17 cellular contexts compared by ENCODE assay signal in the genomic region with DNA sequence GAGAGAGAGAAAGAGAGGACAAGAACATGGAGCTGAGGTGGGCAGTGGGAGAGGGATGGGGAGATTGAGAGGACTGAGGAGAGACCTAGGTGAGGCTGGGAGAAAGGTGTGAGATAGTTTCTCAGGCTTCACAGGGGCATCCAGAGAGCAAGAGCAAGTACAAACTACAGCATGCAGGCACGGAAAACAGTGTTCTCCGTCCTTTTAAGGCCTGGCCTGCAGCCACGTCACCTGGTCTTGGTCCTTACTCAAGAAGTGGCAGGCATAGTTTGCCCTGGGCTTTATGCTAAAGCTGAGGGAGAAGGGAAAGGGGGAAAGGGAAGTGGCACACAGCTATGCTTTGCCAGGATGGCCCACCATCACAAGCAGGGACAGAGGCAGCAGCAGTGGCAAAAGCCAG.
DNase-seq lines count a peak whose midpoint lies in the region; ATAC-seq and TF ChIP-seq lines count a peak whose summit lies in the region.
"Had no signal": no experiment of that assay in that cellular context is flagged by ENCODE, and none has a peak within 500 bp of the region (broad histone marks: within the 10 kb centered on the region; RNA-seq: fewer than 3 reads in every experiment).

No MANE protein-coding gene starts in this region.

- H3K27me3 Mint-ChIP-seq in MCF 10A (ENCODE audit: insufficient read depth, unreplicated experiment): no peaks in the 10 kb centered on the region
- no peaks in the 10 kb centered on the region for H3K27me3 Mint-ChIP-seq in activated CD4-positive, alpha-beta memory T cell treated with anti-CD3 and anti-CD28 coated beads, Interleukin-2, amount 10 ng/mL, durations not matched to agents 7 days and 5 days
- no peaks in the 10 kb centered on the region for H3K27me3 Mint-ChIP-seq in progenitor cell of endocrine pancreas
- H3K27me3 Mint-ChIP-seq: activated T-cell treated with anti-CD3 and anti-CD28 coated beads, Interleukin-2, amount 50 U/mL, for 24 hours; IgD-negative memory B cell; naive thymus-derived CD4-positive, alpha-beta T cell had no signal

- H3K4me3 Mint-ChIP-seq in MCF 10A (ENCODE audit: unreplicated experiment) (no peak overlapping the region), progenitor cell of endocrine pancreas (ENCODE audit: low read depth) (no peak overlapping the region)
- no peak overlapping the region for H3K4me3 Mint-ChIP-seq in activated CD4-positive, alpha-beta memory T cell treated with anti-CD3 and anti-CD28 coated beads, Interleukin-2, amount 10 ng/mL, durations not matched to agents 7 days and 5 days
- H3K4me3 Mint-ChIP-seq: activated T-cell treated with anti-CD3 and anti-CD28 coated beads, Interleukin-2, amount 50 U/mL, for 24 hours; IgD-negative memory B cell; naive thymus-derived CD4-positive, alpha-beta T cell had no signal

- H3K36me3 ChIP-seq in breast epithelium: no peaks in the 10 kb centered on the region
- peaks cover 0 to 4% (median 0%) of the 10 kb centered on the region in 3 donors for H3K36me3 ChIP-seq in esophagus squamous epithelium
- no peaks in the 10 kb centered on the region for H3K36me3 ChIP-seq in psoas muscle (ENCODE audit: insufficient read depth in 1 of 2, low read depth in 1 of 2)
- H3K36me3 ChIP-seq in uterus: no peaks in the 10 kb centered on the region
- H3K36me3 ChIP-seq: lower lobe of right lung, upper lobe of left lung had no signal

- intact Hi-C loops in breast epithelium (cut with DNase I; ENCODE audit: low total_unique reads): no loop called here
- intact Hi-C loops in MCF 10A (cut with micrococcal nuclease): no loop called here
- intact Hi-C loops in esophagus squamous epithelium (cut with DNase I): loop anchor here (10.0 kb wide), 1 partner anchor 308 kb away; no protein-coding TSS in a partner anchor
- intact Hi-C loops in psoas muscle (cut with DNase I): loop anchor here in 1 of 2 donors (10.0 kb wide), 1 partner anchor 62 kb away; the partner anchor contains the start of gene SIL1
- intact Hi-C loops in uterus (cut with DNase I; ENCODE audit: low total_unique reads): no loop called here

- CTCF ChIA-PET in MCF 10A (lab: Yijun Ruan, JAX): interaction anchor here (0.6 kb wide), 1 partner anchor 491 kb away, joined by 4 read pairs; no protein-coding TSS in a partner anchor
- CTCF ChIA-PET in activated CD4-positive, alpha-beta memory T cell treated with anti-CD3 and anti-CD28 coated beads, Interleukin-2, amount 10 ng/mL, durations not matched to agents 7 days and 5 days (lab: Charles Lee): no interaction called here

- peaks cover 0 to 9% of the 10 kb centered on the region in 2 donors for H3K4me1 ChIP-seq in breast epithelium
- H3K4me1 ChIP-seq in esophagus squamous epithelium: peaks cover 0 to 43% (median 15%) of the 10 kb centered on the region in 3 donors
- peaks cover 34% of the 10 kb centered on the region for H3K4me1 ChIP-seq in psoas muscle
- H3K4me1 ChIP-seq in uterus: peaks cover 7 to 11% of the 10 kb centered on the region in 2 donors
- H3K4me1 ChIP-seq: foreskin keratinocyte had no signal

- 69 to 73% methylated on average over 3 of the region's 3 CpGs for WGBS in esophagus squamous epithelium, 2 donors
- WGBS in psoas muscle, 3 donors: 23 to 51% (median 24%) methylated on average over 3 of the region's 3 CpGs

- H3K9me3 ChIP-seq in breast epithelium (no peaks in the 10 kb centered on the region), esophagus squamous epithelium (no peaks in the 10 kb centered on the region), psoas muscle (no peaks in the 10 kb centered on the region), uterus (no peaks in the 10 kb centered on the region)
- H3K9me3 ChIP-seq: lower lobe of right lung, upper lobe of left lung had no signal

- H3K4me1 Mint-ChIP-seq in MCF 10A (ENCODE audit: insufficient read depth, unreplicated experiment) (peaks cover under 1% of the 10 kb centered on the region), progenitor cell of endocrine pancreas (ENCODE audit: low read depth) (peaks cover 22% of the 10 kb centered on the region)
- no peaks in the 10 kb centered on the region for H3K4me1 Mint-ChIP-seq in activated CD4-positive, alpha-beta memory T cell treated with anti-CD3 and anti-CD28 coated beads, Interleukin-2, amount 10 ng/mL, durations not matched to agents 7 days and 5 days

- H3K4me3 ChIP-seq in breast epithelium: no peak overlapping the region
- H3K4me3 ChIP-seq in esophagus squamous epithelium: no peak overlapping the region
- H3K4me3 ChIP-seq in psoas muscle: no peak overlapping the region
- H3K4me3 ChIP-seq in uterus: no peak overlapping the region
- H3K4me3 ChIP-seq: lower lobe of right lung, upper lobe of left lung had no signal

- H3K36me3 Mint-ChIP-seq in MCF 10A (ENCODE audit: insufficient read depth, unreplicated experiment) (peaks cover 16% of the 10 kb centered on the region), progenitor cell of endocrine pancreas (ENCODE audit: insufficient read depth) (no peaks in the 10 kb centered on the region)
- H3K36me3 Mint-ChIP-seq in activated CD4-positive, alpha-beta memory T cell treated with anti-CD3 and anti-CD28 coated beads, Interleukin-2, amount 10 ng/mL, durations not matched to agents 7 days and 5 days (ENCODE audit: low read depth): no peaks in the 10 kb centered on the region

- POLR2A ChIA-PET in MCF 10A (lab: Yijun Ruan, JAX): no interaction called here
- POLR2A ChIA-PET in activated CD4-positive, alpha-beta memory T cell treated with anti-CD3 and anti-CD28 coated beads, Interleukin-2, amount 10 ng/mL, durations not matched to agents 7 days and 5 days (lab: Charles Lee): no interaction called here

- TF ChIP-seq CTCF in breast epithelium (IDR thresholded peaks at IDR 0.05) (no peak), MCF 10A (IDR thresholded peaks at IDR 0.05; ENCODE audit: unreplicated experiment) (no peak), esophagus squamous epithelium (IDR thresholded peaks at IDR 0.05) (no peak), psoas muscle (IDR thresholded peaks at IDR 0.05) (no peak), uterus (IDR thresholded peaks at IDR 0.05) (no peak), progenitor cell of endocrine pancreas (IDR thresholded peaks at IDR 0.05; ENCODE audit: unreplicated experiment) (no peak)

- H3K27ac ChIP-seq in breast epithelium (peak overlapping the region; percentile 85 to 88), esophagus squamous epithelium (peak overlapping the region in 3 of 4 donors; percentile 72 to 90 (median 74)), psoas muscle (peak overlapping the region; percentile 75), uterus (peak overlapping the region; percentile 91)
- H3K27ac ChIP-seq: foreskin keratinocyte, lower lobe of right lung had no signal

- H3K27ac Mint-ChIP-seq in MCF 10A (ENCODE audit: low read depth, unreplicated experiment) (no peak overlapping the region), progenitor cell of endocrine pancreas (no peak overlapping the region)
- H3K27ac Mint-ChIP-seq in activated CD4-positive, alpha-beta memory T cell treated with anti-CD3 and anti-CD28 coated beads, Interleukin-2, amount 10 ng/mL, durations not matched to agents 7 days and 5 days: no peak overlapping the region
- H3K27ac Mint-ChIP-seq: activated T-cell treated with anti-CD3 and anti-CD28 coated beads, Interleukin-2, amount 50 U/mL, for 24 hours; naive thymus-derived CD4-positive, alpha-beta T cell had no signal

- TF ChIP-seq POLR2A in breast epithelium (IDR thresholded peaks at IDR 0.05): no peak
- no peak for TF ChIP-seq POLR2A in esophagus squamous epithelium (IDR thresholded peaks at IDR 0.05)
- TF ChIP-seq POLR2A in uterus (IDR thresholded peaks at IDR 0.05): no peak

- H3K9me3 Mint-ChIP-seq in MCF 10A (ENCODE audit: unreplicated experiment): no peaks in the 10 kb centered on the region
- H3K9me3 Mint-ChIP-seq in activated CD4-positive, alpha-beta memory T cell treated with anti-CD3 and anti-CD28 coated beads, Interleukin-2, amount 10 ng/mL, durations not matched to agents 7 days and 5 days: no peaks in the 10 kb centered on the region
- no peaks in the 10 kb centered on the region for H3K9me3 Mint-ChIP-seq in progenitor cell of endocrine pancreas (ENCODE audit: low read depth)
- H3K9me3 Mint-ChIP-seq: activated T-cell treated with anti-CD3 and anti-CD28 coated beads, Interleukin-2, amount 50 U/mL, for 24 hours; IgD-negative memory B cell; naive thymus-derived CD4-positive, alpha-beta T cell had no signal

- H3K27me3 ChIP-seq in breast epithelium (no peaks in the 10 kb centered on the region), esophagus squamous epithelium (no peaks in the 10 kb centered on the region), psoas muscle (ENCODE audit: insufficient read depth in 3 of 3, low read length in 2 of 3) (no peaks in the 10 kb centered on the region), uterus (no peaks in the 10 kb centered on the region)
- H3K27me3 ChIP-seq: foreskin keratinocyte, upper lobe of left lung had no signal

- DNase-seq in breast epithelium (ENCODE audit: low spot score in 2 of 2): no peak
- DNase-seq in MCF 10A (ENCODE audit: unreplicated experiment): no peak
- DNase-seq in esophagus squamous epithelium (lab: John Stamatoyannopoulos, UW): no peak
- DNase-seq in psoas muscle: no peak
- DNase-seq in uterus: peak in 1 of 2 donors; percentile 33
- no peak for DNase-seq in activated CD4-positive, alpha-beta memory T cell treated with anti-CD3 and anti-CD28 coated beads, Interleukin-2, amount 10 ng/mL, durations not matched to agents 7 days and 5 days
- DNase-seq in progenitor cell of endocrine pancreas (ENCODE audit: low spot score, unreplicated experiment): no peak
- DNase-seq: activated CD4-positive, alpha-beta T cell treated with anti-CD3 and anti-CD28 coated beads, Interleukin-2, amount 50 U/mL, for 4 hours; activated T-cell treated with anti-CD3 and anti-CD28 coated beads, Interleukin-2, amount 50 U/mL, for 24 hours; DND-41; foreskin keratinocyte; lower lobe of right lung; naive thymus-derived CD4-positive, alpha-beta T cell; stimulated activated CD4-positive, alpha-beta T cell treated with anti-CD3 and anti-CD28 coated beads, Interleukin-2, amount 100 ng/mL, for 24 hours had no signal

- BruUV-seq in MCF 10A (replicated peaks; lab: Mats Ljungman, UMichigan): no TSS peak

- ATAC-seq in psoas muscle (peak in 3 of 4 donors; percentile 20 to 41 (median 22)), HG03139 (IDR thresholded peaks at IDR 0.05; ENCODE audit: unreplicated experiment) (no peak)
- ATAC-seq: foreskin keratinocyte; naive thymus-derived CD4-positive, alpha-beta T cell had no signal
